Comparison of ENCODE assay signal across 8 cellular contexts in genomic region chr12:55981882-55982281, GRCh38. TPM values are rescaled to one million over a fixed set of nuclear protein-coding genes. Genes with fewer than 3 reads are reported as not detected.
DNase-seq lines count a peak whose midpoint lies in the region; ATAC-seq and TF ChIP-seq lines count a peak whose summit lies in the region.
"Not testable (repeated sequence)": the region's sequence is repeated elsewhere in the genome, so short reads cannot be mapped to it uniquely, and the experiment has no call there.
"Had no signal": no experiment of that assay in that cellular context is flagged by ENCODE, and none has a peak within 500 bp of the region (broad histone marks: within the 10 kb centered on the region; RNA-seq: fewer than 3 reads in every experiment).

No MANE protein-coding gene starts in this region.

- H3K4me3 Mint-ChIP-seq in MCF 10A (ENCODE audit: unreplicated experiment): not testable (repeated sequence)

- CTCF ChIA-PET in MCF 10A (lab: Yijun Ruan, JAX): interaction anchor here (0.6 to 7.0 kb wide), 10 partner anchors 8 to 164 kb away, joined by 3 to 80 read pairs (median 3); partner anchors contain the start of genes ORMDL2, RAB5B, SARNP and SUOX

- peaks cover 62% of the 10 kb centered on the region for H3K36me3 Mint-ChIP-seq in MCF 10A (ENCODE audit: insufficient read depth, unreplicated experiment)

- not testable (repeated sequence) for H3K9me3 ChIP-seq in RWPE2 (ENCODE audit: severe bottlenecking); smooth muscle cell (replicated peaks; ENCODE audit: low read depth)

- peak; percentile 79 for ATAC-seq in RWPE2 (ENCODE audit: low read depth)

- not testable (repeated sequence) for H3K4me2 ChIP-seq in mesendoderm (ENCODE audit: low read length)
- peak overlapping the region; percentile 40 for H3K4me2 ChIP-seq in smooth muscle cell

- not testable (repeated sequence) for H2BK15ac ChIP-seq in mesendoderm (replicated peaks; ENCODE audit: low read depth)

- H3K9me3 Mint-ChIP-seq in MCF 10A (ENCODE audit: unreplicated experiment): not testable (repeated sequence)

- H3K36me3 ChIP-seq in RWPE2 (ENCODE audit: low read depth): peaks cover 78% of the 10 kb centered on the region
- not testable (repeated sequence) for H3K36me3 ChIP-seq in mesendoderm (ENCODE audit: control insufficient read depth, insufficient read depth, low read length); smooth muscle cell (ENCODE audit: low read depth)

- WGBS in mesendoderm (ENCODE audit: extremely low coverage, insufficient coverage, low lambda C conversion rate): no CpG with 5 or more reads among the region's 5 CpGs
- WGBS in smooth muscle cell (ENCODE audit: low lambda C conversion rate): 54% methylated on average over 5 of the region's 5 CpGs

- not testable (repeated sequence) for H3K27me3 ChIP-seq in RWPE2 (ENCODE audit: insufficient read depth, poor library complexity, severe bottlenecking); mesendoderm (ENCODE audit: insufficient read depth, low read length, poor library complexity); smooth muscle cell (ENCODE audit: low read depth)

- H3K79me1 ChIP-seq in mesendoderm (ENCODE audit: low read length): peaks cover 11% of the 10 kb centered on the region

- H3K4me1 ChIP-seq in RWPE2 (ENCODE audit: insufficient read depth, poor library complexity, severe bottlenecking); mesendoderm (ENCODE audit: control insufficient read depth, low read depth, low read length); smooth muscle cell (ENCODE audit: low read depth): not testable (repeated sequence)

- not testable (repeated sequence) for H2BK5ac ChIP-seq in mesendoderm (ENCODE audit: low read length)

- H3K18ac ChIP-seq in mesendoderm (ENCODE audit: low read length): not testable (repeated sequence)

- not testable (repeated sequence) for H3K79me2 ChIP-seq in mesendoderm (ENCODE audit: control insufficient read depth, insufficient read depth, low read length)
- peaks cover 77% of the 10 kb centered on the region for H3K79me2 ChIP-seq in smooth muscle cell (ENCODE audit: low read depth)

- H3K4me3 ChIP-seq in RWPE2 (ENCODE audit: severe bottlenecking); mesendoderm (ENCODE audit: low read length); smooth muscle cell: not testable (repeated sequence)

- H4K8ac ChIP-seq in mesendoderm (ENCODE audit: low read depth, low read length): not testable (repeated sequence)

- DNase-seq in Daoy (ENCODE audit: low read depth) (peak; percentile 41), HT-29 (ENCODE audit: low spot score) (peak; percentile 53), MCF 10A (ENCODE audit: unreplicated experiment) (peak; percentile 53), glomerular visceral epithelial cell (ENCODE audit: extremely low spot score) (peak; percentile 24), mesendoderm (peak; percentile 13)
- DNase-seq in RWPE2 (ENCODE audit: low spot score); smooth muscle cell (lab: John Stamatoyannopoulos, UW; ENCODE audit: unreplicated experiment): not testable (repeated sequence)

- intact Hi-C loops in MCF 10A (cut with micrococcal nuclease): not testable (repeated sequence)

- BruUV-seq in MCF 10A (replicated peaks; lab: Mats Ljungman, UMichigan): not testable (repeated sequence)

- H3K27ac ChIP-seq in RWPE2 (ENCODE audit: poor library complexity, severe bottlenecking); mesendoderm (ENCODE audit: low read depth, low read length): not testable (repeated sequence)
- peak overlapping the region; percentile 15 for H3K27ac ChIP-seq in smooth muscle cell (ENCODE audit: low read depth)

- TF ChIP-seq CTCF in RWPE2 (IDR thresholded peaks at IDR 0.05; ENCODE audit: poor library complexity, severe bottlenecking); MCF 10A (IDR thresholded peaks at IDR 0.05; ENCODE audit: unreplicated experiment); smooth muscle cell (IDR thresholded peaks at IDR 0.05; ENCODE audit: borderline replicate concordance, insufficient read depth, poor library complexity, severe bottlenecking): not testable (repeated sequence)

- POLR2A ChIA-PET in MCF 10A (lab: Yijun Ruan, JAX): interaction anchor here (0.6 to 2.9 kb wide), 6 partner anchors 8 to 185 kb away, joined by 4 to 36 read pairs (median 6); partner anchors contain the start of genes RAB5B and SUOX

- not testable (repeated sequence) for H3K27me3 Mint-ChIP-seq in MCF 10A (ENCODE audit: insufficient read depth, unreplicated experiment)

- not testable (repeated sequence) for H2AFZ ChIP-seq in smooth muscle cell (ENCODE audit: low read depth)

- not testable (repeated sequence) for H3K4ac ChIP-seq in mesendoderm (ENCODE audit: low read depth, low read length)

- H3F3A ChIP-seq in smooth muscle cell (ENCODE audit: low read depth): not testable (repeated sequence)

- not testable (repeated sequence) for H3K4me1 Mint-ChIP-seq in MCF 10A (ENCODE audit: insufficient read depth, unreplicated experiment)

- not testable (repeated sequence) for H3K9ac ChIP-seq in mesendoderm (ENCODE audit: low read length); smooth muscle cell (ENCODE audit: low read depth)

- not testable (repeated sequence) for H3K56ac ChIP-seq in mesendoderm (ENCODE audit: low read length)

- not testable (repeated sequence) for H2BK120ac ChIP-seq in mesendoderm (ENCODE audit: low read depth, low read length)

- peaks cover 69% of the 10 kb centered on the region for H4K20me1 ChIP-seq in smooth muscle cell (ENCODE audit: low read depth)

- not testable (repeated sequence) for H2AK5ac ChIP-seq in mesendoderm (ENCODE audit: low read length)

- peak overlapping the region; percentile 27 for H3K27ac Mint-ChIP-seq in MCF 10A (ENCODE audit: low read depth, unreplicated experiment)

- H3K23ac ChIP-seq in mesendoderm (ENCODE audit: low read length): not testable (repeated sequence)

- H4K5ac ChIP-seq in mesendoderm (ENCODE audit: low read length): not testable (repeated sequence)

RNA-seq across cellular contexts. Expression of gene RAB5B, which starts 8.0 kb away (rescaled TPM):
- total RNA-seq in Daoy (2014; rRNA removed; shearing (Covaris generic)): 22.7 and 31.7 TPM in 2 replicates
- total RNA-seq in HT-29 (2014; rRNA removed; shearing (Covaris generic)): 32.1 and 35.0 TPM in 2 replicates
- 67.4 and 96.1 TPM in 2 replicates for total RNA-seq in MCF 10A (2022)
- polyA plus RNA-seq in mesendoderm (2013, experiment 1 of 2): 44.4 TPM
- polyA plus RNA-seq in mesendoderm (2013, experiment 2 of 2): 44.6 TPM
- total RNA-seq in smooth muscle cell: 77.2 and 90.4 TPM in 2 replicates
- polyA plus RNA-seq in smooth muscle cell: 81.9 and 93.4 TPM in 2 replicates

RNA-seq across cellular contexts. Expression of gene SUOX, which starts 15.2 kb away (rescaled TPM):
- 13.1 and 13.3 TPM in 2 replicates for total RNA-seq in Daoy (2014; rRNA removed; shearing (Covaris generic))
- 18.1 and 21.8 TPM in 2 replicates for total RNA-seq in HT-29 (2014; rRNA removed; shearing (Covaris generic))
- 6.3 and 7.9 TPM in 2 replicates for total RNA-seq in MCF 10A (2022)
- 10.6 TPM for polyA plus RNA-seq in mesendoderm (2013, experiment 1 of 2)
- 11.6 TPM for polyA plus RNA-seq in mesendoderm (2013, experiment 2 of 2)
- total RNA-seq in smooth muscle cell: 9.8 and 19.1 TPM in 2 replicates
- 12.8 and 13.8 TPM in 2 replicates for polyA plus RNA-seq in smooth muscle cell

RNA-seq across cellular contexts. Expression of gene CDK2, which starts 15.3 kb away (rescaled TPM):
- total RNA-seq in Daoy (2014; rRNA removed; shearing (Covaris generic)): 57.5 and 58.0 TPM in 2 replicates
- 46.8 and 49.4 TPM in 2 replicates for total RNA-seq in HT-29 (2014; rRNA removed; shearing (Covaris generic))
- total RNA-seq in MCF 10A (2022) (17.9 and 23.8 TPM in 2 replicates), smooth muscle cell (36.5 and 37.5 TPM in 2 replicates)
- polyA plus RNA-seq in mesendoderm (2013, experiment 1 of 2): 49.3 TPM
- 50.6 TPM for polyA plus RNA-seq in mesendoderm (2013, experiment 2 of 2)
- polyA plus RNA-seq in smooth muscle cell: 25.8 and 33.3 TPM in 2 replicates

RNA-seq across cellular contexts. Expression of gene PMEL, which starts 16.0 kb away (rescaled TPM):
- total RNA-seq in Daoy (2014; rRNA removed; shearing (Covaris generic)): 0.06 and 0.12 TPM in 2 replicates
- 2.7 and 7.6 TPM in 2 replicates for total RNA-seq in HT-29 (2014; rRNA removed; shearing (Covaris generic))
- total RNA-seq in MCF 10A (2022): 0.59 TPM in 1 of 2 replicates, not detected in the other
- 24.6 TPM for polyA plus RNA-seq in mesendoderm (2013, experiment 1 of 2)
- 23.0 TPM for polyA plus RNA-seq in mesendoderm (2013, experiment 2 of 2)
- total RNA-seq in smooth muscle cell: 1.8 and 4.7 TPM in 2 replicates
- polyA plus RNA-seq in smooth muscle cell: 1.4 and 1.9 TPM in 2 replicates
- total RNA-seq: CD4-positive, alpha-beta T cell had no signal

RNA-seq across cellular contexts. Expression of gene IKZF4, which starts 39.0 kb away (rescaled TPM):
- 0.12 and 0.40 TPM in 2 replicates for total RNA-seq in Daoy (2014; rRNA removed; shearing (Covaris generic))
- 1.1 and 1.9 TPM in 2 replicates for total RNA-seq in HT-29 (2014; rRNA removed; shearing (Covaris generic))
- total RNA-seq in MCF 10A (2022) (2.4 and 3.4 TPM in 2 replicates), smooth muscle cell (3.9 and 4.2 TPM in 2 replicates)
- 6.9 TPM for polyA plus RNA-seq in mesendoderm (2013, experiment 1 of 2)
- 7.4 TPM for polyA plus RNA-seq in mesendoderm (2013, experiment 2 of 2)
- polyA plus RNA-seq in smooth muscle cell: 5.4 and 6.8 TPM in 2 replicates
